ENCODE assay signal across 8 cellular contexts in the genomic region with DNA sequence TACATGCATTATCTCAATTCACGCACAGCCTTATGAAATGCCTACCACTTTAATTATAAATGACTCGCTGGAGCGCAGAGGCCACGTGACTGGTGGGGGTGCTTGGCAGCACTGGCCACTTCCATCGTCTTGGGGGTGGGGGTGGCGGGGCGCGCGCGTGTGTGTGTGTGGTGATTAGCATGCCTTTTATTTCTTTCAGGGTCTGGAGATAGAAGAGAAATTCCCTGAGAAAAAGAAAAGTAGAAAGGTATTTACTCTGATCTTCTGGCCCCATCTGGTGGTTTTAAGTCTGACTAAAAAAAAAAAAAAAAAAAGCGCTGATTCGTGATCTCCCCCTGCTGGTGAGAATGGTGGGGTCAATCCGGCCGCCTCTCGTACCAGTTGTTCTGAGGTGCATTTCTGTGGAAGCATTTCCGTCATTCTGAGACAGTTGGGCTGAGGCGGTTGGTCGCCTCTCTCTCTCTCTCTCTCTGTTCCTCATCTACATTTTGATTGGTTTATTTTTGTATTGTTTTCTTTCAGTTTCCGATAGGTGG. TPM values are rescaled to one million over a fixed set of nuclear protein-coding genes. Genes with fewer than 3 reads are reported as not detected.
DNase-seq lines count a peak whose midpoint lies in the region; ATAC-seq lines count a peak whose summit lies in the region.

A gene with protein sequence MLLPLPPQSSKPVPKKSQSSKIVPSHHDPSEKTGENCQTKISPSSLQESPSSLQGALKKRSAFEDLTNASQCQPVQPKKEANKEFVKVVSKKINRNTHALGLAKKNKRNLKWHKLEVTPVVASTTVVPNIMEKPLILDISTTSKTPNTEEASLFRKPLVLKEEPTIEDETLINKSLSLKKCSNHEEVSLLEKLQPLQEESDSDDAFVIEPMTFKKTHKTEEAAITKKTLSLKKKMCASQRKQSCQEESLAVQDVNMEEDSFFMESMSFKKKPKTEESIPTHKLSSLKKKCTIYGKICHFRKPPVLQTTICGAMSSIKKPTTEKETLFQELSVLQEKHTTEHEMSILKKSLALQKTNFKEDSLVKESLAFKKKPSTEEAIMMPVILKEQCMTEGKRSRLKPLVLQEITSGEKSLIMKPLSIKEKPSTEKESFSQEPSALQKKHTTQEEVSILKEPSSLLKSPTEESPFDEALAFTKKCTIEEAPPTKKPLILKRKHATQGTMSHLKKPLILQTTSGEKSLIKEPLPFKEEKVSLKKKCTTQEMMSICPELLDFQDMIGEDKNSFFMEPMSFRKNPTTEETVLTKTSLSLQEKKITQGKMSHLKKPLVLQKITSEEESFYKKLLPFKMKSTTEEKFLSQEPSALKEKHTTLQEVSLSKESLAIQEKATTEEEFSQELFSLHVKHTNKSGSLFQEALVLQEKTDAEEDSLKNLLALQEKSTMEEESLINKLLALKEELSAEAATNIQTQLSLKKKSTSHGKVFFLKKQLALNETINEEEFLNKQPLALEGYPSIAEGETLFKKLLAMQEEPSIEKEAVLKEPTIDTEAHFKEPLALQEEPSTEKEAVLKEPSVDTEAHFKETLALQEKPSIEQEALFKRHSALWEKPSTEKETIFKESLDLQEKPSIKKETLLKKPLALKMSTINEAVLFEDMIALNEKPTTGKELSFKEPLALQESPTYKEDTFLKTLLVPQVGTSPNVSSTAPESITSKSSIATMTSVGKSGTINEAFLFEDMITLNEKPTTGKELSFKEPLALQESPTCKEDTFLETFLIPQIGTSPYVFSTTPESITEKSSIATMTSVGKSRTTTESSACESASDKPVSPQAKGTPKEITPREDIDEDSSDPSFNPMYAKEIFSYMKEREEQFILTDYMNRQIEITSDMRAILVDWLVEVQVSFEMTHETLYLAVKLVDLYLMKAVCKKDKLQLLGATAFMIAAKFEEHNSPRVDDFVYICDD (N-terminal part only) (plus strand): TSS at position 402 of the 536 bp plus-strand sequence. CDS start 80,399 bp downstream, outside the sequence.

- DNase-seq in ELF-1 (ENCODE audit: low read depth, low spot score), result peak; percentile 95
- peak; percentile 95 for DNase-seq in KBM-7
- peak; percentile 88 for DNase-seq in RKO (ENCODE audit: low spot score)
- DNase-seq in activated T-helper 2 cell treated with anti-CD3 and anti-CD28 coated beads, Interferon-gamma antibody, Interleukin-2, Interleukin-4, amounts not matched to agents 10 μg/mL and 5 μg/mL and 100 μg/mL, durations not matched to agents 14 hours and 24 hours and 36 hours (ENCODE audit: low spot score), result peak; percentile 66
- peak; percentile 49 for DNase-seq in fibroblast of the conjunctiva (ENCODE audit: low read depth)
- DNase-seq in nucleus accumbens (lab: John Stamatoyannopoulos, UW), result peak in 51 of 56 donors; percentile 3 to 76 (median 46)
- peak; percentile 67 for DNase-seq in superior temporal gyrus (ENCODE audit: extremely low spot score)

- peak within 1 kb of the TSS; percentile 78 for H3K4me3 Mint-ChIP-seq in activated T-helper 2 cell treated with anti-CD3 and anti-CD28 coated beads, Interferon-gamma antibody, Interleukin-2, Interleukin-4, amounts not matched to agents 10 μg/mL and 5 μg/mL and 100 μg/mL, durations not matched to agents 14 hours and 24 hours and 36 hours (ENCODE audit: low read depth)

- intact Hi-C loops in activated T-helper 2 cell treated with anti-CD3 and anti-CD28 coated beads, Interferon-gamma antibody, Interleukin-2, Interleukin-4, amounts not matched to agents 10 μg/mL and 5 μg/mL and 100 μg/mL, durations not matched to agents 14 hours and 24 hours and 36 hours (cut with micrococcal nuclease), result loop anchor here (1.0 to 5.0 kb wide), 2 partner anchors 37 to 325 kb away; a partner anchor contains a TSS

- ATAC-seq in GM21786 (IDR thresholded peaks at IDR 0.05; ENCODE audit: unreplicated experiment), result peak; percentile 98

- H3K4me1 Mint-ChIP-seq in activated T-helper 2 cell treated with anti-CD3 and anti-CD28 coated beads, Interferon-gamma antibody, Interleukin-2, Interleukin-4, amounts not matched to agents 10 μg/mL and 5 μg/mL and 100 μg/mL, durations not matched to agents 14 hours and 24 hours and 36 hours (ENCODE audit: low read depth), result peaks cover 11% of the 10 kb centered on the region

- in situ Hi-C loops in KBM-7 (cut with MboI; ENCODE audit: low pct_unique_long_range_greater_than_20kb, low sequenced_read_pairs), result no loop called here

- no peaks in the 10 kb centered on the region for H3K27me3 Mint-ChIP-seq in activated T-helper 2 cell treated with anti-CD3 and anti-CD28 coated beads, Interferon-gamma antibody, Interleukin-2, Interleukin-4, amounts not matched to agents 10 μg/mL and 5 μg/mL and 100 μg/mL, durations not matched to agents 14 hours and 24 hours and 36 hours (ENCODE audit: low read depth)

- no peaks in the 10 kb centered on the region for H3K36me3 Mint-ChIP-seq in activated T-helper 2 cell treated with anti-CD3 and anti-CD28 coated beads, Interferon-gamma antibody, Interleukin-2, Interleukin-4, amounts not matched to agents 10 μg/mL and 5 μg/mL and 100 μg/mL, durations not matched to agents 14 hours and 24 hours and 36 hours (ENCODE audit: low read depth)

- no peaks in the 10 kb centered on the region for H3K9me3 Mint-ChIP-seq in activated T-helper 2 cell treated with anti-CD3 and anti-CD28 coated beads, Interferon-gamma antibody, Interleukin-2, Interleukin-4, amounts not matched to agents 10 μg/mL and 5 μg/mL and 100 μg/mL, durations not matched to agents 14 hours and 24 hours and 36 hours

- peak within 1 kb of the TSS; percentile 83 for H3K27ac Mint-ChIP-seq in activated T-helper 2 cell treated with anti-CD3 and anti-CD28 coated beads, Interferon-gamma antibody, Interleukin-2, Interleukin-4, amounts not matched to agents 10 μg/mL and 5 μg/mL and 100 μg/mL, durations not matched to agents 14 hours and 24 hours and 36 hours

RNA-seq across cellular contexts. Expression of the gene that starts here (rescaled TPM):
- 0.55 and 1.3 TPM in 2 replicates for total RNA-seq in activated T-helper 2 cell treated with anti-CD3 and anti-CD28 coated beads, Interferon-gamma antibody, Interleukin-2, Interleukin-4, amounts not matched to agents 10 μg/mL and 5 μg/mL and 100 μg/mL, durations not matched to agents 14 hours and 24 hours and 36 hours

Comparison
In these comparisons a context has a peak if more than half of its experiments do, and no peak if none do; other contexts are left out.
1. Peak in every context shown above with its lines: DNase-seq and ATAC-seq.